1 cellular context compared by ENCODE assay signal in genomic region chrX:154484255-154485149, GRCh38.
TF ChIP-seq lines count a peak whose summit lies in the region.

No MANE protein-coding gene starts in this region.

TF ChIP-seq in IMR-90, 13 proteins besides CTCF, POLR2A, EP300 and RAD21:
- TF ChIP-seq BHLHE40 (IDR thresholded peaks at IDR 0.05; ENCODE audit: low read depth, low read length): no peak
- TF ChIP-seq FOS (IDR thresholded peaks at IDR 0.05; ENCODE audit: low read depth, low read length): no peak
- TF ChIP-seq CHD1 (IDR thresholded peaks at IDR 0.05; ENCODE audit: low read depth, low read length): no peak
- TF ChIP-seq SMC3 (IDR thresholded peaks at IDR 0.05; ENCODE audit: low read depth, low read length): no peak
- no peak for TF ChIP-seq MXI1 (IDR thresholded peaks at IDR 0.05; ENCODE audit: borderline replicate concordance, low read depth, low read length)
- TF ChIP-seq RFX5 (IDR thresholded peaks at IDR 0.05; ENCODE audit: low read depth, low read length): no peak
- TF ChIP-seq MAFK (IDR thresholded peaks at IDR 0.05; ENCODE audit: low read depth, low read length): no peak
- TF ChIP-seq NFE2L2 (IDR thresholded peaks at IDR 0.05; ENCODE audit: low read depth, low read length): no peak
- TF ChIP-seq ELK1 (IDR thresholded peaks at IDR 0.05; ENCODE audit: borderline replicate concordance, low read depth, low read length): no peak
- no peak for TF ChIP-seq MAZ (IDR thresholded peaks at IDR 0.05; ENCODE audit: borderline replicate concordance, low read depth, low read length)
- TF ChIP-seq, protein P1, sequence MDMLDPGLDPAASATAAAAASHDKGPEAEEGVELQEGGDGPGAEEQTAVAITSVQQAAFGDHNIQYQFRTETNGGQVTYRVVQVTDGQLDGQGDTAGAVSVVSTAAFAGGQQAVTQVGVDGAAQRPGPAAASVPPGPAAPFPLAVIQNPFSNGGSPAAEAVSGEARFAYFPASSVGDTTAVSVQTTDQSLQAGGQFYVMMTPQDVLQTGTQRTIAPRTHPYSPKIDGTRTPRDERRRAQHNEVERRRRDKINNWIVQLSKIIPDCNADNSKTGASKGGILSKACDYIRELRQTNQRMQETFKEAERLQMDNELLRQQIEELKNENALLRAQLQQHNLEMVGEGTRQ (IDR thresholded peaks at IDR 0.05; ENCODE audit: low read depth, low read length): no peak
- TF ChIP-seq RCOR1 (IDR thresholded peaks at IDR 0.05; ENCODE audit: insufficient replicate concordance, low read length): no peak
